In genomic region chr12:45611495-45611894, GRCh38 we compare ENCODE assay signal across 27 cellular contexts.
DNase-seq lines count a peak whose midpoint lies in the region; ATAC-seq and TF ChIP-seq lines count a peak whose summit lies in the region.
"Had no signal": no experiment of that assay in that cellular context is flagged by ENCODE, and none has a peak within 500 bp of the region (broad histone marks: within the 10 kb centered on the region; RNA-seq: fewer than 3 reads in every experiment).

No MANE protein-coding gene starts in this region.

- intact Hi-C loops in activated CD4-positive, alpha-beta T cell treated with anti-CD3 and anti-CD28 coated beads, Interleukin-2, amount 10 ng/mL, durations not matched to agents 24 days and 14 days (cut with micrococcal nuclease): no loop called here
- intact Hi-C loops in dorsolateral prefrontal cortex (cut with DNase I): loop anchor here in 1 of 2 donors (10.0 kb wide), 1 partner anchor 53 kb away; no protein-coding TSS in a partner anchor
- intact Hi-C loops in psoas muscle (cut with DNase I): loop anchor here in 1 of 2 donors (5.0 kb wide), 1 partner anchor 44 kb away; no protein-coding TSS in a partner anchor

- no peak for DNase-seq in activated CD4-positive, alpha-beta T cell treated with anti-CD3 and anti-CD28 coated beads, Interleukin-2, amount 10 ng/mL, durations not matched to agents 24 days and 14 days
- no peak for DNase-seq in activated CD4-positive, alpha-beta T cell treated with anti-CD3 and anti-CD28 coated beads, Interleukin-2, amount 50 U/mL, for 48 hours
- DNase-seq in dorsolateral prefrontal cortex (no peak), psoas muscle (no peak), T-helper 1 cell (no peak), SIG-M5 treated with dmso at 0.1 percent for 504 hours (lab: John Stamatoyannopoulos, UW; ENCODE audit: unreplicated experiment) (no peak), DMS79 treated with DMSO at 0.1 percent for 48 hours (lab: John Stamatoyannopoulos, UW) (no peak)
- DNase-seq: activated CD4-positive, alpha-beta T cell treated with anti-CD3 and anti-CD28 coated beads, Interleukin-2, amount 10 ng/mL, durations not matched to agents 7 days and 5 days; CD8-positive, alpha-beta memory T cell; effector memory CD4-positive, alpha-beta T cell; Karpas-422; NCI-H1092; NCI-H2029; NCI-H774; stimulated activated CD8-positive, alpha-beta memory T cell treated with anti-CD3 and anti-CD28 coated beads, Interleukin-4, amount 100 ng/mL, for 48 hours had no signal

- no peaks in the 10 kb centered on the region for H3K9me3 Mint-ChIP-seq in activated CD4-positive, alpha-beta T cell treated with anti-CD3 and anti-CD28 coated beads, Interleukin-2, amount 10 ng/mL, durations not matched to agents 24 days and 14 days
- H3K9me3 Mint-ChIP-seq in IgD-negative memory B cell: no peaks in the 10 kb centered on the region
- H3K9me3 Mint-ChIP-seq: activated CD4-positive, alpha-beta T cell treated with anti-CD3 and anti-CD28 coated beads, Interleukin-2, amount 10 ng/mL, durations not matched to agents 7 days and 5 days; activated naive CD4-positive, alpha-beta T cell treated with anti-CD3 and anti-CD28 coated beads, Interleukin-2, amount 50 U/mL, for 24 hours; activated T-helper 17 cell treated with anti-CD3 and anti-CD28 coated beads, Interleukin-2, amount 50 U/mL, for 72 hours; CD8-positive, alpha-beta memory T cell; neural crest cell; T-helper 2 cell treated with Interferon-gamma antibody and Interleukin-4, amounts not matched to agents 5 μg/mL and 100 μg/mL, for 36 hours had no signal

- no peak for ATAC-seq in psoas muscle
- ATAC-seq: esophagus mucosa, gastroesophageal sphincter had no signal

- TF ChIP-seq CTCF in dorsolateral prefrontal cortex (IDR thresholded peaks at IDR 0.05 in 54 of 56, conservative IDR thresholded peaks at IDR 0.05 in 2 of 56; ENCODE audit: low read depth in 1 of 56, partially characterized antibody in 56 of 56): no peak
- TF ChIP-seq CTCF in psoas muscle (IDR thresholded peaks at IDR 0.05): no peak

- H3K27ac Mint-ChIP-seq in activated CD4-positive, alpha-beta T cell treated with anti-CD3 and anti-CD28 coated beads, Interleukin-2, amount 10 ng/mL, durations not matched to agents 24 days and 14 days: no peak overlapping the region
- no peak overlapping the region for H3K27ac Mint-ChIP-seq in IgD-negative memory B cell
- H3K27ac Mint-ChIP-seq: activated CD4-positive, alpha-beta T cell treated with anti-CD3 and anti-CD28 coated beads, Interleukin-2, amount 10 ng/mL, durations not matched to agents 7 days and 5 days; activated naive CD4-positive, alpha-beta T cell treated with anti-CD3 and anti-CD28 coated beads, Interleukin-2, amount 50 U/mL, for 24 hours; T-helper 2 cell treated with Interferon-gamma antibody and Interleukin-4, amounts not matched to agents 5 μg/mL and 100 μg/mL, for 36 hours had no signal

- no peaks in the 10 kb centered on the region for H3K9me3 ChIP-seq in psoas muscle
- H3K9me3 ChIP-seq: upper lobe of left lung had no signal

- peaks cover 3% of the 10 kb centered on the region for H3K4me1 Mint-ChIP-seq in activated CD4-positive, alpha-beta T cell treated with anti-CD3 and anti-CD28 coated beads, Interleukin-2, amount 10 ng/mL, durations not matched to agents 24 days and 14 days
- H3K4me1 Mint-ChIP-seq in IgD-negative memory B cell: peaks cover 8 to 18% (median 15%) of the 10 kb centered on the region in 3 donors
- H3K4me1 Mint-ChIP-seq: activated naive CD4-positive, alpha-beta T cell treated with anti-CD3 and anti-CD28 coated beads, Interleukin-2, amount 50 U/mL, for 24 hours; activated T-helper 17 cell treated with anti-CD3 and anti-CD28 coated beads, Interleukin-2, amount 50 U/mL, for 72 hours had no signal

- H3K36me3 Mint-ChIP-seq in activated CD4-positive, alpha-beta T cell treated with anti-CD3 and anti-CD28 coated beads, Interleukin-2, amount 10 ng/mL, durations not matched to agents 24 days and 14 days (ENCODE audit: low read depth): no peaks in the 10 kb centered on the region
- no peaks in the 10 kb centered on the region for H3K36me3 Mint-ChIP-seq in IgD-negative memory B cell
- H3K36me3 Mint-ChIP-seq: activated naive CD4-positive, alpha-beta T cell treated with anti-CD3 and anti-CD28 coated beads, Interleukin-2, amount 50 U/mL, for 24 hours; CD8-positive, alpha-beta memory T cell had no signal

- H3K4me3 Mint-ChIP-seq in activated CD4-positive, alpha-beta T cell treated with anti-CD3 and anti-CD28 coated beads, Interleukin-2, amount 10 ng/mL, durations not matched to agents 24 days and 14 days: peak overlapping the region; percentile 16
- H3K4me3 Mint-ChIP-seq in IgD-negative memory B cell: peak overlapping the region in 3 of 4 donors; percentile 24 to 78 (median 74)
- H3K4me3 Mint-ChIP-seq: activated CD4-positive, alpha-beta T cell treated with anti-CD3 and anti-CD28 coated beads, Interleukin-2, amount 10 ng/mL, durations not matched to agents 7 days and 5 days; activated naive CD4-positive, alpha-beta T cell treated with anti-CD3 and anti-CD28 coated beads, Interleukin-2, amount 50 U/mL, for 24 hours; neural crest cell; T-helper 2 cell treated with Interferon-gamma antibody and Interleukin-4, amounts not matched to agents 5 μg/mL and 100 μg/mL, for 36 hours had no signal

- H3K27me3 ChIP-seq in dorsolateral prefrontal cortex: no peaks in the 10 kb centered on the region
- H3K27me3 ChIP-seq in psoas muscle (ENCODE audit: insufficient read depth in 3 of 3, low read length in 2 of 3): no peaks in the 10 kb centered on the region
- H3K27me3 ChIP-seq: gastroesophageal sphincter, upper lobe of left lung had no signal

- no peaks in the 10 kb centered on the region for H3K36me3 ChIP-seq in psoas muscle (ENCODE audit: insufficient read depth in 1 of 2, low read depth in 1 of 2)
- H3K36me3 ChIP-seq: gastroesophageal sphincter, upper lobe of left lung had no signal

- H3K4me3 ChIP-seq in dorsolateral prefrontal cortex: peak overlapping the region in 58 of 59 donors; percentile 6 to 62 (median 45)
- peak overlapping the region; percentile 43 for H3K4me3 ChIP-seq in psoas muscle
- H3K4me3 ChIP-seq: SK-N-MC, upper lobe of left lung had no signal

- H3K4me1 ChIP-seq in psoas muscle: peaks cover 13% of the 10 kb centered on the region

- 73 to 83% (median 73%) methylated on average over 5 of the region's 5 CpGs for WGBS in psoas muscle, 3 donors

- H3K27me3 Mint-ChIP-seq in activated CD4-positive, alpha-beta T cell treated with anti-CD3 and anti-CD28 coated beads, Interleukin-2, amount 10 ng/mL, durations not matched to agents 24 days and 14 days: peaks cover 13% of the 10 kb centered on the region
- H3K27me3 Mint-ChIP-seq in IgD-negative memory B cell: peaks cover 5% of the 10 kb centered on the region
- H3K27me3 Mint-ChIP-seq: activated naive CD4-positive, alpha-beta T cell treated with anti-CD3 and anti-CD28 coated beads, Interleukin-2, amount 50 U/mL, for 24 hours had no signal

- peak overlapping the region in 5 of 59 donors; percentile 2 to 62 (median 45) for H3K27ac ChIP-seq in dorsolateral prefrontal cortex
- H3K27ac ChIP-seq in psoas muscle: no peak overlapping the region
- H3K27ac ChIP-seq: 22Rv1, gastroesophageal sphincter, RWPE1, SK-N-MC, upper lobe of left lung, VCaP had no signal
